18 cellular contexts compared by ENCODE assay signal in genomic region chr11:10683429-10683828, GRCh38. TPM values are rescaled to one million over a fixed set of nuclear protein-coding genes. Genes with fewer than 3 reads are reported as not detected.
"Had no signal": no experiment of that assay in that cellular context is flagged by ENCODE, and none has a peak within 500 bp of the region (broad histone marks: within the 10 kb centered on the region; RNA-seq: fewer than 3 reads in every experiment).

No MANE protein-coding gene starts in this region.

- H3K27ac ChIP-seq: colonic mucosa, heart right ventricle, neutrophil, skin epidermis had no signal

- H3K36me3 Mint-ChIP-seq: naive thymus-derived CD8-positive, alpha-beta T cell; stimulated activated naive B cell treated with anti-CD40 and anti-IgM and Interleukin-4, amounts not matched to agents 10 μg/mL and 1 μg/mL and 100 μg/mL, for 72 hours; type B pancreatic cell had no signal

- H3K9me3 ChIP-seq: colonic mucosa, heart right ventricle, neutrophil had no signal

- H3K4me3 ChIP-seq: colonic mucosa, heart right ventricle, lung, skin epidermis had no signal

- H3K27ac Mint-ChIP-seq: naive thymus-derived CD8-positive, alpha-beta T cell; stimulated activated naive B cell treated with anti-CD40 and anti-IgM and Interleukin-4, amounts not matched to agents 10 μg/mL and 1 μg/mL and 100 μg/mL, for 72 hours; stimulated activated naive CD8-positive, alpha-beta T cell treated with anti-CD3 and anti-CD28 coated beads, Interleukin-15, amount 100 ng/mL, for 72 hours; type B pancreatic cell had no signal

- H3K27me3 Mint-ChIP-seq: type B pancreatic cell had no signal

- DNase-seq: colonic mucosa; effector CD4-positive, alpha-beta T cell; heart right ventricle; hypothalamus; left colon; left ventricle myocardium superior; naive thymus-derived CD8-positive, alpha-beta T cell; posterior cingulate gyrus; stimulated activated CD4-positive, alpha-beta T cell treated with anti-CD3 and anti-CD28 coated beads, Interleukin-2, amount 100 ng/mL, for 24 hours; stimulated activated CD4-positive, alpha-beta T cell treated with anti-CD3 and anti-CD28 coated beads, Interleukin-4, amount 100 ng/mL, for 4 hours; stimulated activated naive B cell treated with anti-CD40 and anti-IgM and Interleukin-4, amounts not matched to agents 10 μg/mL and 1 μg/mL and 100 μg/mL, for 72 hours; stimulated activated naive CD8-positive, alpha-beta T cell treated with anti-CD3 and anti-CD28 coated beads, Interleukin-15, amount 100 ng/mL, for 72 hours; substantia nigra had no signal

- H3K4me3 Mint-ChIP-seq: naive thymus-derived CD8-positive, alpha-beta T cell; stimulated activated naive B cell treated with anti-CD40 and anti-IgM and Interleukin-4, amounts not matched to agents 10 μg/mL and 1 μg/mL and 100 μg/mL, for 72 hours; stimulated activated naive CD8-positive, alpha-beta T cell treated with anti-CD3 and anti-CD28 coated beads, Interleukin-15, amount 100 ng/mL, for 72 hours; type B pancreatic cell had no signal

- H3K36me3 ChIP-seq: colonic mucosa, heart right ventricle, neutrophil had no signal

- H3K4me1 ChIP-seq: colonic mucosa, heart right ventricle had no signal

- H3K4me1 Mint-ChIP-seq: naive thymus-derived CD8-positive, alpha-beta T cell; stimulated activated naive CD8-positive, alpha-beta T cell treated with anti-CD3 and anti-CD28 coated beads, Interleukin-15, amount 100 ng/mL, for 72 hours had no signal

- H3K27me3 ChIP-seq: colonic mucosa, heart right ventricle, neutrophil had no signal

- ATAC-seq: heart right ventricle; left colon; left ventricle myocardium superior; naive thymus-derived CD8-positive, alpha-beta T cell; sciatic nerve; stimulated activated naive B cell treated with anti-CD40 and anti-IgM and Interleukin-4, amounts not matched to agents 10 μg/mL and 1 μg/mL and 100 μg/mL, for 72 hours; stimulated activated naive CD8-positive, alpha-beta T cell treated with anti-CD3 and anti-CD28 coated beads, Interleukin-15, amount 100 ng/mL, for 72 hours had no signal

- H3K9me3 Mint-ChIP-seq: naive thymus-derived CD8-positive, alpha-beta T cell; stimulated activated naive B cell treated with anti-CD40 and anti-IgM and Interleukin-4, amounts not matched to agents 10 μg/mL and 1 μg/mL and 100 μg/mL, for 72 hours; stimulated activated naive CD8-positive, alpha-beta T cell treated with anti-CD3 and anti-CD28 coated beads, Interleukin-15, amount 100 ng/mL, for 72 hours; type B pancreatic cell had no signal

RNA-seq across cellular contexts. Expression of gene IRAG1, which starts 10.1 kb away (rescaled TPM):
- total RNA-seq: naive thymus-derived CD8-positive, alpha-beta T cell had no signal
- polyA plus RNA-seq: naive thymus-derived CD8-positive, alpha-beta T cell had no signal
